ENCODE assay signal across 8 cellular contexts in the genomic region with DNA sequence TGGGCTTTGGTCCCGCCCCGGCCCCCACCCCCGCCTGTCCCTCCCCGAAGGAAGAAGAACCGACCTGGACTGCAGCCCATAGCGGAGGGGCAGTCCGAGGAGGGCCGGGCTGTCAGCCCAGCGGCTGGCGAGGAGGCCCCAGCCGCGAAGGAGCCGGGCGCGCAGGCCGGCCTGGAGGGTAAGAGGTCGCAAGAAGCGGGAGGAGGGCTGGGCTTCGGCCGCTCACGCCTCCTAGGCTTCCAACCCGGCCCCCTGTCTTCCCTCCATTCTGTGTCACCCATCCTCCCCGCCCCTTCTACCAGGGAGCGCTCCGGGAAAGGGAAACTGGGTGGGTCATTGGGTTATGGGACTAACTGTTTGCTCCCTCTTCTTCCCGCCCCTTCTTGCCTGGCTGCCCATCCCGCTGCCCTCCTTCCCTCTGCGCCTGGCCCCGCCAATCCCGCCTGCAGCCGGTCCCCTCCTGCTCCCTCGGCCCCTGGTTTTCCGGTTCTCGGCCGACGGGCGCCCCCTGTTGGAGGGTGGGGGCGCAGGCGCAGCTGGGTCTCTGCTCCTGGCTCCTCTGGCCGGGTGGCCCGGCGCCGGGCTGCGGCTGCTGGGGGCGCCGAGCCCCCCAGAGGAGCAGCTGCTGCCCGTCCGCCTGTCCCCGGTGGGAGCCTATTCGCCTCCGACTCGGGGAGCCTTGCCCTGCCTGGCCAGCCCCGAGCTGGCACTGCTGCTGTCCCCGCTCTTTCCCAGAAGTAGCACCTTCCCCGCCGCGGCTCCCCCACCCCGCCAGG. TPM values are rescaled to one million over a fixed set of nuclear protein-coding genes. Genes with fewer than 3 reads are reported as not detected.
DNase-seq lines count a peak whose midpoint lies in the region; ATAC-seq, FAIRE-seq and TF ChIP-seq lines count a peak whose summit lies in the region.

No MANE protein-coding gene starts in this region.

- H3K9me3 ChIP-seq in heart right ventricle (no peaks in the 10 kb centered on the region), transverse colon (no peaks in the 10 kb centered on the region)

- ATAC-seq in HG02588 (IDR thresholded peaks at IDR 0.05; ENCODE audit: unreplicated experiment): peak; percentile 53
- ATAC-seq in heart right ventricle: peak; percentile 38 to 75 (median 54)

- DNase-seq in NCI-H1417 treated with DMSO at 0.1 percent for 48 hours (lab: John Stamatoyannopoulos, UW) (peak; percentile 21), amniotic epithelial cell (ENCODE audit: low read depth) (peak; percentile 97), heart right ventricle (peak; percentile 92 to 93), posterior cingulate gyrus (peak; percentile 69 to 97 (median 84)), transverse colon (peak; percentile 92)

- H3K4me3 Mint-ChIP-seq in T-helper 1 cell treated with Interleukin-12 subunit alpha and Interleukin-12 subunit beta and Interleukin-4 antibody, amounts not matched to agents 30 μg/mL and 1 μg/mL, for 36 hours: peak overlapping the region; percentile 90

- peaks cover 7 to 54% (median 40%) of the 10 kb centered on the region in 9 donors for H3K4me1 ChIP-seq in heart right ventricle
- H3K4me1 ChIP-seq in transverse colon: peaks cover 14 to 48% (median 38%) of the 10 kb centered on the region in 4 donors

- H3K4me1 Mint-ChIP-seq in T-helper 1 cell treated with Interleukin-12 subunit alpha and Interleukin-12 subunit beta and Interleukin-4 antibody, amounts not matched to agents 30 μg/mL and 1 μg/mL, for 36 hours (ENCODE audit: low read depth): peaks cover 27% of the 10 kb centered on the region

- H3K27ac ChIP-seq in heart right ventricle (peak overlapping the region; percentile 91 to 98 (median 97)), transverse colon (peak overlapping the region; percentile 98 to 100 (median 100))

- H3K36me3 Mint-ChIP-seq in T-helper 1 cell treated with Interleukin-12 subunit alpha and Interleukin-12 subunit beta and Interleukin-4 antibody, amounts not matched to agents 30 μg/mL and 1 μg/mL, for 36 hours (ENCODE audit: low read depth): peaks cover 13% of the 10 kb centered on the region

- intact Hi-C loops in heart right ventricle (cut with DNase I): loop anchor here (1.0 to 5.0 kb wide), 9 partner anchors 46 to 269 kb away; partner anchors contain the start of genes HCN3 (in 6 of the 10), MTX1 (in 2 of the 10), THBS3 (in 2 of the 10) and ENTREP3 (in 1 of the 10)
- intact Hi-C loops in posterior cingulate gyrus (cut with DNase I): loop anchor here (1.0 kb wide), 1 partner anchor 46 kb away; the partner anchor contains the start of gene HCN3
- intact Hi-C loops in transverse colon (cut with DNase I; ENCODE audit: low total_unique reads): loop anchor here (5.0 kb wide), 1 partner anchor 46 kb away; the partner anchor contains the start of gene HCN3

- H3K27me3 Mint-ChIP-seq in T-helper 1 cell treated with Interleukin-12 subunit alpha and Interleukin-12 subunit beta and Interleukin-4 antibody, amounts not matched to agents 30 μg/mL and 1 μg/mL, for 36 hours (ENCODE audit: low read depth): no peaks in the 10 kb centered on the region

- no peak for TF ChIP-seq POLR2A in transverse colon (IDR thresholded peaks at IDR 0.05)

- no peak for TF ChIP-seq EP300 in transverse colon (IDR thresholded peaks at IDR 0.05; ENCODE audit: low read depth)

- WGBS in heart right ventricle, 2 donors: 0 to 1% methylated on average over 52 to 58 of the region's 58 CpGs
- 1% methylated on average over 40 of the region's 58 CpGs; no CpG with 5 or more reads in 1 of the 2 donors for WGBS in transverse colon (ENCODE audit: low coverage in 1 of 2), 2 donors

- H3K27me3 ChIP-seq in heart right ventricle (no peaks in the 10 kb centered on the region), transverse colon (no peaks in the 10 kb centered on the region)

- in situ Hi-C loops in transverse colon (cut with MboI; ENCODE audit: low pct_ligation_motif_present in 1 of 4, low pct_unique_long_range_greater_than_20kb in 1 of 4, low sequenced_read_pairs in 3 of 4): loop anchor here (5.0 to 10.0 kb wide), 3 partner anchors 46 to 58 kb away; partner anchors contain the start of genes HCN3 (in 3 of the 4), CLK2 (in 2 of the 4) and SCAMP3 (in 1 of the 4)

- H3K36me3 ChIP-seq in heart right ventricle (peaks cover 0 to 45% (median 17%) of the 10 kb centered on the region in 9 donors), transverse colon (peaks cover 0 to 4% (median 0%) of the 10 kb centered on the region in 4 donors)

- TF ChIP-seq CTCF in heart right ventricle (IDR thresholded peaks at IDR 0.05) (peak; percentile 83 to 99 (median 97)), transverse colon (IDR thresholded peaks at IDR 0.05) (peak; percentile 96 to 99 (median 99))

- FAIRE-seq in G401.6 (lab: Jason Lieb, UNC): peak; percentile 97

- H3K9me3 Mint-ChIP-seq in T-helper 1 cell treated with Interleukin-12 subunit alpha and Interleukin-12 subunit beta and Interleukin-4 antibody, amounts not matched to agents 30 μg/mL and 1 μg/mL, for 36 hours: no peaks in the 10 kb centered on the region

- H3K27ac Mint-ChIP-seq in T-helper 1 cell treated with Interleukin-12 subunit alpha and Interleukin-12 subunit beta and Interleukin-4 antibody, amounts not matched to agents 30 μg/mL and 1 μg/mL, for 36 hours: no peak overlapping the region

- H3K4me3 ChIP-seq in heart right ventricle (peak overlapping the region; percentile 67 to 95 (median 84)), transverse colon (peak overlapping the region; percentile 71 to 90 (median 81))

RNA-seq across cellular contexts. Expression of gene RUSC1, which starts 2.4 kb away (rescaled TPM):
- total RNA-seq in heart right ventricle: 10 to 100 TPM; 11.4 to 22.8 (median 15.1) TPM
- polyA plus RNA-seq in heart right ventricle: 10 to 100 TPM; 25.0 to 26.4 TPM
- total RNA-seq in transverse colon: 100 to 1,000 TPM in 1 of 4 donors, 10 to 100 TPM in 3; 43.4 to 121 (median 65.5) TPM

RNA-seq across cellular contexts. Expression of gene FDPS, which starts 14.5 kb away (rescaled TPM):
- 100 to 1,000 TPM in 1 of 10 donors, 10 to 100 TPM in 9; 63.1 to 108 (median 76.9) TPM for total RNA-seq in heart right ventricle
- 100 to 1,000 TPM; 109 to 113 TPM for polyA plus RNA-seq in heart right ventricle
- 100 to 1,000 TPM in 2 of 4 donors, 10 to 100 TPM in 2; 73.7 to 158 (median 104) TPM for total RNA-seq in transverse colon

RNA-seq across cellular contexts. Expression of gene PKLR, which starts 21.9 kb away (rescaled TPM):
- total RNA-seq in heart right ventricle (under 1 TPM in 1 of 10 donors, not detected in 9; 0.11 TPM), transverse colon (1 to 10 TPM in 1 of 4 donors, under 1 TPM in 2, not detected in 1; 0.40 to 5.6 (median 0.64) TPM)
- not detected for polyA plus RNA-seq in heart right ventricle

RNA-seq across cellular contexts. Expression of gene HCN3, which starts 45.9 kb away (rescaled TPM):
- total RNA-seq in heart right ventricle (1 to 10 TPM in 5 of 10 donors, under 1 TPM in 5; 0.68 to 1.7 (median 1.0) TPM), transverse colon (10 to 100 TPM; 13.0 to 34.0 (median 22.2) TPM)
- polyA plus RNA-seq in heart right ventricle: 1 to 10 TPM in 1 of 2 donors, under 1 TPM in 1; 0.81 to 3.2 TPM

RNA-seq across cellular contexts. Expression of gene CLK2, which starts 49.8 kb away (rescaled TPM):
- total RNA-seq in heart right ventricle (10 to 100 TPM; 12.5 to 21.9 (median 18.0) TPM), transverse colon (10 to 100 TPM; 31.9 to 92.9 (median 51.5) TPM)
- polyA plus RNA-seq in heart right ventricle: 10 to 100 TPM; 17.4 to 47.1 TPM

Comparison
In these comparisons a context has a peak if more than half of its experiments do, and no peak if none do; other contexts are left out.
1. Peak in every context shown above with its lines: DNase-seq, ATAC-seq, H3K4me3 ChIP-seq and H3K27ac ChIP-seq.
2. DNase-seq: peak in every context shown above with its lines; median percentile 97 in amniotic epithelial cell; 92 in heart right ventricle; 92 in transverse colon; 84 in posterior cingulate gyrus; 21 in NCI-H1417 treated with DMSO at 0.1 percent for 48 hours.